Comparison of ENCODE assay signal across 10 cellular contexts in the genomic region with DNA sequence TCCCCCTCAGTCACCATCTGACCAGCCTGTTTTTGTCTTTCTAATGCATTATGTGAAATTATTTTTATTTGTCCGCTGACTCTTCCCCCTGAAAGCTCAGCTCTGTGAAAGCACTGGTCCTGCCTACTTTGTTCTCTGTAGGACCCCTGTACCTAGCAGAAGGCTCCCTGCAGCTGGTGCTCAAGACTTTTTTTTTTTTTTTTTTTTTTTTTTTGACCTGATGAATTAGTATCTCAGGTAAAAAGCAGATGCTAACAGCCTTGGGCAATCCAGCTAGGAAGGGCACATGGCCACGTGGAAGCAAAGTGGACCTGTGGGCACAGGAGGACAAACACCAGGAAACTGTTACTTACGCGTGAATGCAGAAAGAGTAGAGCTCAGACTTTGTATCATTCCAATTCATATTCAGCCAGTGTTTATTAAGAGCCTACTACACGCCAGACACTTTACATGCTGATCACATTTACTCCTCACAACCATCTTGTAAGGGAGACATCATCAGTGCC. TPM values are rescaled to one million over a fixed set of nuclear protein-coding genes. Genes with fewer than 3 reads are reported as not detected.
A peak's percentile ranks its signal among the peaks of the same experiment; 100 is the strongest.
DNase-seq lines count a peak whose midpoint lies in the region; ATAC-seq and TF ChIP-seq lines count a peak whose summit lies in the region.
"Had no signal": no experiment of that assay in that cellular context is flagged by ENCODE, and none has a peak within 500 bp of the region (broad histone marks: within the 10 kb centered on the region; RNA-seq: fewer than 3 reads in every experiment).

No MANE protein-coding gene starts in this region.

- TF ChIP-seq CTCF in left ventricle myocardium inferior (IDR thresholded peaks at IDR 0.05; ENCODE audit: borderline replicate concordance) (no peak), ascending aorta (IDR thresholded peaks at IDR 0.05) (no peak), mesothelial cell of epicardium (IDR thresholded peaks at IDR 0.05; ENCODE audit: unreplicated experiment) (no peak), upper lobe of right lung (IDR thresholded peaks at IDR 0.05) (no peak)

- H3K4me3 ChIP-seq in left ventricle myocardium inferior = peak overlapping the region; percentile 96
- H3K4me3 ChIP-seq in ascending aorta = peak overlapping the region in 1 of 2 donors; percentile 88
- peak overlapping the region; percentile 86 for H3K4me3 ChIP-seq in upper lobe of right lung

- H3K9me3 Mint-ChIP-seq in mesothelial cell of epicardium = no peaks in the 10 kb centered on the region

- peaks cover 53% of the 10 kb centered on the region for H3K4me1 ChIP-seq in left ventricle myocardium inferior
- peaks cover 3 to 11% of the 10 kb centered on the region in 2 donors for H3K4me1 ChIP-seq in ascending aorta
- H3K4me1 ChIP-seq in upper lobe of right lung = peaks cover 24% of the 10 kb centered on the region

- POLR2A ChIA-PET in HEK293T (lab: Yijun Ruan, JAX) = interaction anchor here (0.8 to 7.0 kb wide), 4 partner anchors 13 to 54 kb away, joined by 3 to 35 read pairs (median 4); partner anchors contain the start of genes ALDOC and PIGS

- H3K4me3 Mint-ChIP-seq in mesothelial cell of epicardium = peak overlapping the region; percentile 96

- H3K27me3 ChIP-seq in left ventricle myocardium inferior (ENCODE audit: low read depth) (no peaks in the 10 kb centered on the region), ascending aorta (no peaks in the 10 kb centered on the region), upper lobe of right lung (no peaks in the 10 kb centered on the region)

- H3K36me3 ChIP-seq in left ventricle myocardium inferior (peaks cover 45% of the 10 kb centered on the region), ascending aorta (peaks cover 43 to 44% of the 10 kb centered on the region in 2 donors), upper lobe of right lung (peaks cover 44% of the 10 kb centered on the region)

- H3K27ac ChIP-seq in left ventricle myocardium inferior (replicated peaks) (peak overlapping the region; percentile 81), ascending aorta (peak overlapping the region; percentile 21 to 59), upper lobe of right lung (no peak overlapping the region)

- peak overlapping the region; percentile 91 for H3K27ac Mint-ChIP-seq in mesothelial cell of epicardium

- H3K4me1 Mint-ChIP-seq in mesothelial cell of epicardium = peaks cover 30% of the 10 kb centered on the region

- H3K9me3 ChIP-seq in left ventricle myocardium inferior (replicated peaks) (no peaks in the 10 kb centered on the region), ascending aorta (no peaks in the 10 kb centered on the region), upper lobe of right lung (no peaks in the 10 kb centered on the region)

- peaks cover 36% of the 10 kb centered on the region for H3K36me3 Mint-ChIP-seq in mesothelial cell of epicardium

- intact Hi-C loops in left ventricle myocardium inferior (cut with micrococcal nuclease) (no loop called here), left ventricle myocardium superior (cut with micrococcal nuclease) (no loop called here), ascending aorta (cut with DNase I) (loop anchor here (1.0 kb wide), 1 partner anchor 18 kb away; the partner anchor contains the start of gene PIGS), upper lobe of right lung (cut with DNase I) (no loop called here)

- ATAC-seq in left ventricle myocardium superior (no peak), upper lobe of right lung (no peak), HG02610 (IDR thresholded peaks at IDR 0.05; ENCODE audit: unreplicated experiment) (no peak), HG02571 (IDR thresholded peaks at IDR 0.05; ENCODE audit: unreplicated experiment) (no peak)

- DNase-seq in left ventricle myocardium inferior = no peak
- DNase-seq in left ventricle myocardium superior = no peak
- DNase-seq in ascending aorta (ENCODE audit: low spot score in 2 of 2) = no peak
- no peak for DNase-seq in mesothelial cell of epicardium (ENCODE audit: low spot score in 2 of 2, unreplicated experiment in 2 of 2)
- no peak for DNase-seq in upper lobe of right lung
- no peak for DNase-seq in HEK293T (ENCODE audit: extremely low spot score)

- CTCF ChIA-PET in HEK293T (lab: Yijun Ruan, JAX) = interaction anchor here (0.7 to 0.8 kb wide), 2 partner anchors 196 to 903 kb away, joined by 3 to 4 read pairs; no protein-coding TSS in a partner anchor

- H3K27me3 Mint-ChIP-seq in mesothelial cell of epicardium (ENCODE audit: low read depth) = no peaks in the 10 kb centered on the region

TF ChIP-seq in HEK293T, 16 proteins besides CTCF, POLR2A, EP300 and RAD21:
- TF ChIP-seq ARNT (IDR thresholded peaks at IDR 0.05) (no peak), ZNF384 (IDR thresholded peaks at IDR 0.05) (no peak), HDGF (IDR thresholded peaks at IDR 0.05; ENCODE audit: borderline replicate concordance) (no peak), SUZ12 (IDR thresholded peaks at IDR 0.05) (no peak), SP1 (IDR thresholded peaks at IDR 0.05) (no peak), BHLHE40 (IDR thresholded peaks at IDR 0.05; ENCODE audit: borderline replicate concordance) (no peak), TARDBP (IDR thresholded peaks at IDR 0.05) (no peak), FOXK2 (IDR thresholded peaks at IDR 0.05) (no peak), FOXA1 (IDR thresholded peaks at IDR 0.05) (no peak), LEF1 (IDR thresholded peaks at IDR 0.05; ENCODE audit: borderline replicate concordance) (no peak), L3MBTL2 (conservative IDR thresholded peaks at IDR 0.05) (no peak), CTBP1 (IDR thresholded peaks at IDR 0.05; ENCODE audit: borderline replicate concordance) (no peak), FOXM1 (IDR thresholded peaks at IDR 0.05; ENCODE audit: borderline replicate concordance) (no peak), NFRKB (IDR thresholded peaks at IDR 0.05) (no peak), ELF4 (IDR thresholded peaks at IDR 0.05) (no peak)
- TF ChIP-seq, protein P1, sequence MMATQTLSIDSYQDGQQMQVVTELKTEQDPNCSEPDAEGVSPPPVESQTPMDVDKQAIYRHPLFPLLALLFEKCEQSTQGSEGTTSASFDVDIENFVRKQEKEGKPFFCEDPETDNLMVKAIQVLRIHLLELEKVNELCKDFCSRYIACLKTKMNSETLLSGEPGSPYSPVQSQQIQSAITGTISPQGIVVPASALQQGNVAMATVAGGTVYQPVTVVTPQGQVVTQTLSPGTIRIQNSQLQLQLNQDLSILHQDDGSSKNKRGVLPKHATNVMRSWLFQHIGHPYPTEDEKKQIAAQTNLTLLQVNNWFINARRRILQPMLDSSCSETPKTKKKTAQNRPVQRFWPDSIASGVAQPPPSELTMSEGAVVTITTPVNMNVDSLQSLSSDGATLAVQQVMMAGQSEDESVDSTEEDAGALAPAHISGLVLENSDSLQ (IDR thresholded peaks at IDR 0.05) = no peak

RNA-seq across cellular contexts. Expression of gene UNC119, which starts 0.6 kb away (rescaled TPM):
- total RNA-seq in left ventricle myocardium inferior (22.5 TPM), left ventricle myocardium superior (22.2 TPM), ascending aorta (33.8 TPM), mesothelial cell of epicardium (61.0 to 66.2 TPM (median 61.2 TPM) in 3 replicates), upper lobe of right lung (22.7 TPM)

RNA-seq across cellular contexts. Expression of gene PIGS, which starts 18.3 kb away (rescaled TPM):
- total RNA-seq in left ventricle myocardium inferior (38.2 TPM), left ventricle myocardium superior (45.0 TPM), ascending aorta (44.6 TPM), mesothelial cell of epicardium (75.2 to 80.7 TPM (median 78.7 TPM) in 3 replicates), upper lobe of right lung (43.0 TPM)

RNA-seq across cellular contexts. Expression of gene ALDOC, which starts 23.6 kb away (rescaled TPM):
- total RNA-seq in left ventricle myocardium inferior = 329 TPM
- 380 TPM for total RNA-seq in left ventricle myocardium superior
- total RNA-seq in ascending aorta = 24.8 TPM
- 22.6 to 24.6 TPM (median 22.6 TPM) in 3 replicates for total RNA-seq in mesothelial cell of epicardium
- 10.5 TPM for total RNA-seq in upper lobe of right lung

RNA-seq across cellular contexts. Expression of gene SPAG5, which starts 45.8 kb away (rescaled TPM):
- total RNA-seq in left ventricle myocardium inferior (1.0 TPM), left ventricle myocardium superior (1.1 TPM), ascending aorta (1.6 TPM), mesothelial cell of epicardium (32.1 to 45.2 TPM (median 42.0 TPM) in 3 replicates), upper lobe of right lung (3.2 TPM)

RNA-seq across cellular contexts. Expression of gene FOXN1, which starts 46.9 kb away (rescaled TPM):
- total RNA-seq in left ventricle myocardium inferior (not detected), left ventricle myocardium superior (not detected), ascending aorta (not detected), mesothelial cell of epicardium (0.34 to 0.42 TPM (median 0.34 TPM) in 3 replicates), upper lobe of right lung (0.35 TPM)
- total RNA-seq: aorta, HT1080 had no signal

Comparison
In these comparisons a context has a peak if more than half of its experiments do, and no peak if none do; other contexts are left out.
1. RNA of gene ALDOC, which starts 23.6 kb away (total RNA-seq): 380 TPM in left ventricle myocardium superior (single experiment) and 329 TPM in left ventricle myocardium inferior (single experiment); 24.8 TPM in ascending aorta (single experiment), 22.6 to 24.6 TPM in mesothelial cell of epicardium and 10.5 TPM in upper lobe of right lung (single experiment); every median in the first group is over 10 times any median in the second.